35 cellular contexts compared by ENCODE assay signal in genomic region chr2:27471961-27472360, GRCh38. TPM values are rescaled to one million over a fixed set of nuclear protein-coding genes. Genes with fewer than 3 reads are reported as not detected.
"Had no signal": no experiment of that assay in that cellular context is flagged by ENCODE, and none has a peak within 500 bp of the region (broad histone marks: within the 10 kb centered on the region; RNA-seq: fewer than 3 reads in every experiment).

No MANE protein-coding gene starts in this region.

- H3K27ac ChIP-seq: Peyer's patch had no signal

- H3K4me1 Mint-ChIP-seq: activated CD4-positive, alpha-beta memory T cell treated with anti-CD3 and anti-CD28 coated beads, Interleukin-2, amount 10 ng/mL, durations not matched to agents 7 days and 5 days; activated CD8-positive, alpha-beta memory T cell treated with anti-CD3 and anti-CD28 coated beads, Interleukin-2, amount 10 ng/mL, durations not matched to agents 7 days and 5 days; activated naive CD4-positive, alpha-beta T cell treated with anti-CD3 and anti-CD28 coated beads, Interleukin-2, amount 10 ng/mL, durations not matched to agents 7 days and 5 days; activated naive CD8-positive, alpha-beta T cell treated with anti-CD3 and anti-CD28 coated beads, Interleukin-2, amount 50 U/mL, for 24 hours; brain had no signal

- ATAC-seq: activated CD4-positive, CD25-positive, alpha-beta regulatory T cell treated with anti-CD3 and anti-CD28 coated beads, Interleukin-2, amount 50 U/mL, for 24 hours; activated CD8-positive, alpha-beta memory T cell treated with anti-CD3 and anti-CD28 coated beads, Interleukin-2, amount 10 ng/mL, durations not matched to agents 7 days and 5 days; activated naive CD8-positive, alpha-beta T cell treated with anti-CD3 and anti-CD28 coated beads, Interleukin-2, amount 50 U/mL, for 24 hours; PC-3 had no signal

- H3K4me3 ChIP-seq: Peyer's patch had no signal

- H3K9me3 Mint-ChIP-seq: activated CD4-positive, alpha-beta memory T cell treated with anti-CD3 and anti-CD28 coated beads, Interleukin-2, amount 10 ng/mL, durations not matched to agents 7 days and 5 days; activated naive CD4-positive, alpha-beta T cell treated with anti-CD3 and anti-CD28 coated beads, Interleukin-2, amount 10 ng/mL, durations not matched to agents 7 days and 5 days; activated naive CD8-positive, alpha-beta T cell treated with anti-CD3 and anti-CD28 coated beads, Interleukin-2, amount 50 U/mL, for 24 hours; brain had no signal

- H3K4me1 ChIP-seq: Peyer's patch had no signal

- H3K9me3 ChIP-seq: Peyer's patch had no signal

- H3K27ac Mint-ChIP-seq: activated CD4-positive, alpha-beta memory T cell treated with anti-CD3 and anti-CD28 coated beads, Interleukin-2, amount 10 ng/mL, durations not matched to agents 7 days and 5 days; activated CD8-positive, alpha-beta memory T cell treated with anti-CD3 and anti-CD28 coated beads, Interleukin-2, amount 10 ng/mL, durations not matched to agents 7 days and 5 days; activated naive CD4-positive, alpha-beta T cell treated with anti-CD3 and anti-CD28 coated beads, Interleukin-2, amount 10 ng/mL, durations not matched to agents 7 days and 5 days; activated naive CD8-positive, alpha-beta T cell; activated naive CD8-positive, alpha-beta T cell treated with anti-CD3 and anti-CD28 coated beads, Interleukin-2, amount 50 U/mL, for 24 hours; brain had no signal

- FAIRE-seq: bronchial epithelial cell had no signal

- H3K27me3 ChIP-seq: Peyer's patch had no signal

- H3K27me3 Mint-ChIP-seq: activated CD4-positive, alpha-beta memory T cell treated with anti-CD3 and anti-CD28 coated beads, Interleukin-2, amount 10 ng/mL, durations not matched to agents 7 days and 5 days; activated CD8-positive, alpha-beta memory T cell treated with anti-CD3 and anti-CD28 coated beads, Interleukin-2, amount 10 ng/mL, durations not matched to agents 7 days and 5 days; activated naive CD4-positive, alpha-beta T cell treated with anti-CD3 and anti-CD28 coated beads, Interleukin-2, amount 10 ng/mL, durations not matched to agents 7 days and 5 days; activated naive CD8-positive, alpha-beta T cell; activated naive CD8-positive, alpha-beta T cell treated with anti-CD3 and anti-CD28 coated beads, Interleukin-2, amount 50 U/mL, for 24 hours had no signal

- DNase-seq: activated CD4-positive, alpha-beta memory T cell treated with anti-CD3 and anti-CD28 coated beads, Interleukin-2, amount 10 ng/mL, durations not matched to agents 7 days and 5 days; activated CD4-positive, alpha-beta T cell treated with anti-CD3 and anti-CD28 coated beads for 4 hours; activated CD8-positive, alpha-beta memory T cell treated with anti-CD3 and anti-CD28 coated beads for 24 hours; activated CD8-positive, alpha-beta memory T cell treated with anti-CD3 and anti-CD28 coated beads, Interleukin-2, amount 10 ng/mL, durations not matched to agents 7 days and 5 days; activated CD8-positive, alpha-beta memory T cell treated with anti-CD3 and anti-CD28 coated beads, Interleukin-2, amount 50 U/mL, for 48 hours; activated effector memory CD4-positive, alpha-beta T cell treated with Interleukin-2 at 50 U/mL for 16 hours; activated naive CD4-positive, alpha-beta T cell treated with anti-CD3 and anti-CD28 coated beads, Interleukin-2, amount 10 ng/mL, durations not matched to agents 7 days and 5 days; activated naive CD8-positive, alpha-beta T cell treated with anti-CD3 and anti-CD28 coated beads, Interleukin-2, amount 50 U/mL, for 24 hours; activated T-cell treated with anti-CD3 and anti-CD28 coated beads, Interleukin-2, amount 50 U/mL, for 48 hours; anterior cingulate cortex; caudate nucleus; cerebellar nuclear complex; KG1; MM.1S; MV-4-11; NCI-H1092; NCI-H1436 treated with DMSO at 0.1 percent for 48 hours; NCI-H1694 treated with DMSO at 0.1 percent for 48 hours; NCI-H2029; NCI-H2107; NCI-H2171; NCI-H226; NCI-H446 treated with DMSO at 0.1 percent for 48 hours; NCI-H524; PC-3; Peyer's patch; RPMI8226; SIG-M5; SW 1271; T-helper 1 cell; T1000 had no signal

- H3K4me3 Mint-ChIP-seq: activated CD4-positive, alpha-beta memory T cell treated with anti-CD3 and anti-CD28 coated beads, Interleukin-2, amount 10 ng/mL, durations not matched to agents 7 days and 5 days; activated CD8-positive, alpha-beta memory T cell treated with anti-CD3 and anti-CD28 coated beads, Interleukin-2, amount 10 ng/mL, durations not matched to agents 7 days and 5 days; activated naive CD4-positive, alpha-beta T cell treated with anti-CD3 and anti-CD28 coated beads, Interleukin-2, amount 10 ng/mL, durations not matched to agents 7 days and 5 days; activated naive CD8-positive, alpha-beta T cell; activated naive CD8-positive, alpha-beta T cell treated with anti-CD3 and anti-CD28 coated beads, Interleukin-2, amount 50 U/mL, for 24 hours; brain had no signal

RNA-seq across cellular contexts. Expression of gene FNDC4, which starts 23.0 kb away (rescaled TPM):
- total RNA-seq: activated CD4-positive, alpha-beta memory T cell treated with anti-CD3 and anti-CD28 coated beads, Interleukin-2, amount 10 ng/mL, durations not matched to agents 7 days and 5 days had no signal

RNA-seq across cellular contexts. Expression of gene GCKR, which starts 24.7 kb away (rescaled TPM):
- total RNA-seq: activated CD4-positive, alpha-beta memory T cell treated with anti-CD3 and anti-CD28 coated beads, Interleukin-2, amount 10 ng/mL, durations not matched to agents 7 days and 5 days; activated CD8-positive, alpha-beta memory T cell treated with anti-CD3 and anti-CD28 coated beads, Interleukin-2, amount 10 ng/mL, durations not matched to agents 7 days and 5 days; bronchial epithelial cell; PC-3 had no signal
